Comparison of ENCODE assay signal across 8 cellular contexts in the genomic region with DNA sequence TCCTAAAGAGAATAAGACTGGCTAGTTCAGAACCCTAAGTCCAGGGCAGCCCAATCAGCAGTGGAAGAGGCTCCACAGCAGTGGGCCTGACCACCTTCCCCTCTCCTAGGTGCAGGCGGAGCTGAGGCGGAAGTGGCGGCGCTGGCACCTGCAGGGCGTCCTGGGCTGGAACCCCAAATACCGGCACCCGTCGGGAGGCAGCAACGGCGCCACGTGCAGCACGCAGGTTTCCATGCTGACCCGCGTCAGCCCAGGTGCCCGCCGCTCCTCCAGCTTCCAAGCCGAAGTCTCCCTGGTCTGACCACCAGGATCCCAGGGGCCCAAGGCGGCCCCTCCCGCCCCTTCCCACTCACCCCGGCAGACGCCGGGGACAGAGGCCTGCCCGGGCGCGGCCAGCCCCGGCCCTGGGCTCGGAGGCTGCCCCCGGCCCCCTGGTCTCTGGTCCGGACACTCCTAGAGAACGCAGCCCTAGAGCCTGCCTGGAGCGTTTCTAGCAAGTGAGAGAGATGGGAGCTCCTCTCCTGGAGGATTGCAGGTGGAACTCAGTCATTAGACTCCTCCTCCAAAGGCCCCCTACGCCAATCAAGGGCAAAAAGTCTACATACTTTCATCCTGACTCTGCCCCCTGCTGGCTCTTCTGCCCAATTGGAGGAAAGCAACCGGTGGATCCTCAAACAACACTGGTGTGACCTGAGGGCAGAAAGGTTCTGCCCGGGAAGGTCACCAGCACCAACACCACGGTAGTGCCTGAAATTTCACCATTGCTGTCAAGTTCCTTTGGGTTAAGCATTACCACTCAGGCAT. TPM values are rescaled to one million over a fixed set of nuclear protein-coding genes. Genes with fewer than 3 reads are reported as not detected.
A peak's percentile ranks its signal among the peaks of the same experiment; 100 is the strongest.
DNase-seq lines count a peak whose midpoint lies in the region; ATAC-seq, FAIRE-seq and TF ChIP-seq lines count a peak whose summit lies in the region.

No MANE protein-coding gene starts in this region.

- no peak overlapping the region for H3K27ac ChIP-seq in astrocyte (ENCODE audit: low read depth, low read length)

- TF ChIP-seq CTCF in natural killer cell (IDR thresholded peaks at IDR 0.05) (peak; percentile 22), astrocyte (IDR thresholded peaks at IDR 0.05; ENCODE audit: insufficient read depth, low read depth, low read length) (peak; percentile 29), omental fat pad (IDR thresholded peaks at IDR 0.05) (no peak)

- intact Hi-C loops in natural killer cell (cut with micrococcal nuclease) = no loop called here

- no peaks in the 10 kb centered on the region for H3K36me3 Mint-ChIP-seq in natural killer cell
- H3K36me3 Mint-ChIP-seq in natural killer cell treated with Interleukin-12 subunit alpha and Interleukin-12 subunit beta and Interleukin-15 and Interleukin-18, amount 100 ng/mL, for 72 hours = no peaks in the 10 kb centered on the region
- H3K36me3 Mint-ChIP-seq in astrocyte (ENCODE audit: low read depth, unreplicated experiment) = no peaks in the 10 kb centered on the region

- ATAC-seq in natural killer cell = no peak
- ATAC-seq in natural killer cell treated with Interleukin-12 subunit alpha and Interleukin-12 subunit beta and Interleukin-15 and Interleukin-18, amount 100 ng/mL, for 72 hours = no peak
- ATAC-seq in omental fat pad (ENCODE audit: low FRiP score) = no peak

- H3K4me3 ChIP-seq in NT2/D1 (ENCODE audit: insufficient read length, low read depth) = no peak overlapping the region
- H3K4me3 ChIP-seq in astrocyte (ENCODE audit: insufficient read depth, low read depth, low read length) = no peak overlapping the region

- no peak for FAIRE-seq in astrocyte (lab: Jason Lieb, UNC)

- H3K4me1 ChIP-seq in NT2/D1 (ENCODE audit: insufficient read depth, insufficient read length) = peaks cover 10% of the 10 kb centered on the region
- no peaks in the 10 kb centered on the region for H3K4me1 ChIP-seq in astrocyte (ENCODE audit: insufficient read depth, low read length)

- H3K4me3 Mint-ChIP-seq in natural killer cell = no peak overlapping the region
- no peak overlapping the region for H3K4me3 Mint-ChIP-seq in natural killer cell treated with Interleukin-12 subunit alpha and Interleukin-12 subunit beta and Interleukin-15 and Interleukin-18, amount 100 ng/mL, for 72 hours
- H3K4me3 Mint-ChIP-seq in astrocyte (ENCODE audit: unreplicated experiment) = no peak overlapping the region

- H3K27ac Mint-ChIP-seq in natural killer cell = no peak overlapping the region
- H3K27ac Mint-ChIP-seq in natural killer cell treated with Interleukin-12 subunit alpha and Interleukin-12 subunit beta and Interleukin-15 and Interleukin-18, amount 100 ng/mL, for 72 hours = no peak overlapping the region
- H3K27ac Mint-ChIP-seq in astrocyte (ENCODE audit: unreplicated experiment) = no peak overlapping the region

- DNase-seq in natural killer cell (no peak), NT2/D1 (ENCODE audit: low read depth, low spot score) (peak; percentile 70), astrocyte (ENCODE audit: low read depth) (no peak), left kidney (ENCODE audit: low read depth, low spot score) (peak; percentile 68), DMS79 treated with DMSO at 0.1 percent for 48 hours (lab: John Stamatoyannopoulos, UW) (no peak), omental fat pad (ENCODE audit: low spot score) (no peak), hippocampal formation (lab: John Stamatoyannopoulos, UW) (no peak)
- no peak for DNase-seq in natural killer cell treated with Interleukin-12 subunit alpha and Interleukin-12 subunit beta and Interleukin-15 and Interleukin-18, amount 100 ng/mL, for 72 hours (ENCODE audit: low spot score)

- H4K20me1 ChIP-seq in astrocyte (ENCODE audit: insufficient read depth, low read length) = no peaks in the 10 kb centered on the region

- no peaks in the 10 kb centered on the region for H3K27me3 ChIP-seq in NT2/D1 (ENCODE audit: insufficient read depth, insufficient read length)
- no peaks in the 10 kb centered on the region for H3K27me3 ChIP-seq in astrocyte (ENCODE audit: insufficient read depth, low read length)

- no peaks in the 10 kb centered on the region for H3K27me3 Mint-ChIP-seq in natural killer cell (ENCODE audit: low read depth in 2 of 2)
- no peaks in the 10 kb centered on the region for H3K27me3 Mint-ChIP-seq in natural killer cell treated with Interleukin-12 subunit alpha and Interleukin-12 subunit beta and Interleukin-15 and Interleukin-18, amount 100 ng/mL, for 72 hours
- peaks cover 24% of the 10 kb centered on the region for H3K27me3 Mint-ChIP-seq in astrocyte (ENCODE audit: low read depth, unreplicated experiment)

- no peak overlapping the region for H2AFZ ChIP-seq in astrocyte (ENCODE audit: low read depth, low read length)

- H3K9ac ChIP-seq in NT2/D1 (ENCODE audit: insufficient read length, low read depth) = no peak overlapping the region
- no peak overlapping the region for H3K9ac ChIP-seq in astrocyte (ENCODE audit: low read length)

- H3K4me2 ChIP-seq in astrocyte (ENCODE audit: low read length) = no peak overlapping the region

- peaks cover 6% of the 10 kb centered on the region in 2 donors for H3K4me1 Mint-ChIP-seq in natural killer cell
- H3K4me1 Mint-ChIP-seq in natural killer cell treated with Interleukin-12 subunit alpha and Interleukin-12 subunit beta and Interleukin-15 and Interleukin-18, amount 100 ng/mL, for 72 hours (ENCODE audit: low read depth in 2 of 2) = peaks cover 0 to 6% of the 10 kb centered on the region in 2 donors
- peaks cover 13% of the 10 kb centered on the region for H3K4me1 Mint-ChIP-seq in astrocyte (ENCODE audit: low read depth, unreplicated experiment)

- H3K9me3 ChIP-seq in NT2/D1 (ENCODE audit: insufficient read depth, low read length) (no peaks in the 10 kb centered on the region), astrocyte (ENCODE audit: insufficient read depth, low read depth, low read length) (no peaks in the 10 kb centered on the region)

- no peaks in the 10 kb centered on the region for H3K79me2 ChIP-seq in astrocyte (ENCODE audit: insufficient read depth, low read length)

- no peaks in the 10 kb centered on the region for H3K9me3 Mint-ChIP-seq in natural killer cell
- H3K9me3 Mint-ChIP-seq in natural killer cell treated with Interleukin-12 subunit alpha and Interleukin-12 subunit beta and Interleukin-15 and Interleukin-18, amount 100 ng/mL, for 72 hours = no peaks in the 10 kb centered on the region
- no peaks in the 10 kb centered on the region for H3K9me3 Mint-ChIP-seq in astrocyte (ENCODE audit: unreplicated experiment)

- peaks cover 6% of the 10 kb centered on the region for H3K36me3 ChIP-seq in NT2/D1 (ENCODE audit: insufficient read depth, insufficient read length, low read length)
- no peaks in the 10 kb centered on the region for H3K36me3 ChIP-seq in astrocyte (ENCODE audit: insufficient read depth, low read length)

RNA-seq across cellular contexts. Expression of a gene that starts 33.7 kb away (rescaled TPM):
- total RNA-seq in natural killer cell (1 to 10 TPM; 2.3 to 3.1 (median 2.4) TPM), astrocyte (0.68 TPM in 1 of 2 replicates, not detected in the other), omental fat pad (10 to 100 TPM in 1 of 4 donors, 1 to 10 TPM in 3; 2.9 to 73.8 (median 6.2) TPM)
- under 1 TPM in 1 of 2 donors, not detected in 1; 0.69 TPM for total RNA-seq in natural killer cell treated with Interleukin-12 subunit alpha and Interleukin-12 subunit beta and Interleukin-15 and Interleukin-18, amount 100 ng/mL, for 72 hours

RNA-seq across cellular contexts. Expression of a gene that starts 45.6 kb away (rescaled TPM):
- 10 to 100 TPM; 51.3 to 60.4 (median 55.9) TPM for total RNA-seq in natural killer cell
- total RNA-seq in natural killer cell treated with Interleukin-12 subunit alpha and Interleukin-12 subunit beta and Interleukin-15 and Interleukin-18, amount 100 ng/mL, for 72 hours = 10 to 100 TPM; 47.1 to 49.7 TPM
- 36.7 and 37.4 TPM in 2 replicates for total RNA-seq in astrocyte
- total RNA-seq in omental fat pad = 10 to 100 TPM; 46.0 to 81.2 (median 56.1) TPM

RNA-seq across cellular contexts. Expression of a gene that starts 54.5 kb away (rescaled TPM):
- total RNA-seq in natural killer cell (10 to 100 TPM; 33.5 to 47.6 (median 33.9) TPM), astrocyte (22.8 and 26.1 TPM in 2 replicates), omental fat pad (10 to 100 TPM; 16.4 to 24.5 (median 19.5) TPM)
- 10 to 100 TPM; 48.5 to 51.5 TPM for total RNA-seq in natural killer cell treated with Interleukin-12 subunit alpha and Interleukin-12 subunit beta and Interleukin-15 and Interleukin-18, amount 100 ng/mL, for 72 hours

Comparison
In these comparisons a context has a peak if more than half of its experiments do, and no peak if none do; other contexts are left out.
1. DNase-seq: peak in NT2/D1 (single experiment) and left kidney (single experiment); none in natural killer cell (single experiment), natural killer cell treated with Interleukin-12 subunit alpha and Interleukin-12 subunit beta and Interleukin-15 and Interleukin-18, amount 100 ng/mL, for 72 hours (single experiment), astrocyte (single experiment), DMS79 treated with DMSO at 0.1 percent for 48 hours (single experiment), omental fat pad (single experiment) and hippocampal formation (0 of 2).
2. CTCF ChIP-seq: peak in natural killer cell (single experiment) and astrocyte (single experiment); none in omental fat pad (0 of 3).